ENCODE assay signal across 20 cellular contexts in genomic region chr10:107894521-107894920, GRCh38.
DNase-seq lines count a peak whose midpoint lies in the region; ATAC-seq and TF ChIP-seq lines count a peak whose summit lies in the region.
"Had no signal": no experiment of that assay in that cellular context is flagged by ENCODE, and none has a peak within 500 bp of the region (broad histone marks: within the 10 kb centered on the region; RNA-seq: fewer than 3 reads in every experiment).

No MANE protein-coding gene starts in this region.

- H2AFZ ChIP-seq in OCI-LY7 (ENCODE audit: low read length), result no peak overlapping the region

- ATAC-seq in GM18868 (IDR thresholded peaks at IDR 0.05; ENCODE audit: unreplicated experiment) (peak; percentile 72), memory B cell (ENCODE audit: low read depth) (peak; percentile 70), Right ventricle myocardium inferior (no peak)
- no peak for ATAC-seq in CD4-positive, alpha-beta T cell (ENCODE audit: poor library complexity)
- ATAC-seq: stimulated activated naive CD8-positive, alpha-beta T cell treated with anti-CD3 and anti-CD28 coated beads, Interleukin-15, amount 100 ng/mL, for 72 hours had no signal

- POLR2A ChIA-PET in OCI-LY7 (lab: Charles Lee), result no interaction called here
- POLR2A ChIA-PET in CD4-positive, alpha-beta T cell (lab: Charles Lee), result no interaction called here

- intact Hi-C loops in OCI-LY7 (cut with micrococcal nuclease; ENCODE audit: unreplicated experiment) (no loop called here), Right ventricle myocardium inferior (cut with DNase I) (no loop called here)
- intact Hi-C loops in CD4-positive, alpha-beta T cell (cut with DNase I, micrococcal nuclease), result no loop called here

- DNase-seq in KG1 (lab: John Stamatoyannopoulos, UW) (peak; percentile 4), SKM-1 treated with dmso at 0.1 percent for 144 hours (lab: John Stamatoyannopoulos, UW; ENCODE audit: unreplicated experiment) (peak; percentile 46), memory B cell (ENCODE audit: low spot score in 2 of 2) (peak in 1 of 2 donors; percentile 0), OCI-LY7 (ENCODE audit: low spot score) (no peak), Right ventricle myocardium inferior (ENCODE audit: missing footprints) (no peak)
- DNase-seq in CD4-positive, alpha-beta T cell, result no peak
- no peak for DNase-seq in activated naive CD4-positive, alpha-beta T cell treated with anti-CD3 and anti-CD28 coated beads, Interleukin-2, amount 50 U/mL, for 16 hours
- DNase-seq: activated CD4-positive, alpha-beta T cell treated with anti-CD3 and anti-CD28 coated beads, Interleukin-2, amount 50 U/mL, for 1 hour; activated CD8-positive, alpha-beta memory T cell treated with anti-CD3 and anti-CD28 coated beads, Interleukin-2, amount 50 U/mL, for 4 hours; NCI-H1092 treated with DMSO at 0.1 percent for 48 hours; NCI-H2081 treated with DMSO at 0.1 percent for 48 hours; NCI-H524; SK-N-SH; stimulated activated naive CD8-positive, alpha-beta T cell treated with anti-CD3 and anti-CD28 coated beads, Interleukin-15, amount 100 ng/mL, for 72 hours; transverse colon had no signal

- no peak overlapping the region for H3K4me3 ChIP-seq in OCI-LY7 (ENCODE audit: low read depth, low read length, poor library complexity, severe bottlenecking)
- H3K4me3 ChIP-seq: skin epidermis, transverse colon had no signal

- H3K27me3 ChIP-seq in CD4-positive, alpha-beta T cell (ENCODE audit: control insufficient read depth, insufficient read depth, low read length), result no peaks in the 10 kb centered on the region
- H3K27me3 ChIP-seq: transverse colon had no signal

- no peak overlapping the region for H3K4me2 ChIP-seq in OCI-LY7 (ENCODE audit: low read length)
- H3K4me2 ChIP-seq: SK-N-SH had no signal

- H3K36me3 Mint-ChIP-seq in memory B cell, result no peaks in the 10 kb centered on the region
- no peaks in the 10 kb centered on the region for H3K36me3 Mint-ChIP-seq in CD4-positive, alpha-beta T cell (ENCODE audit: low read depth)
- H3K36me3 Mint-ChIP-seq: mesothelial cell of epicardium had no signal

- CTCF ChIA-PET in OCI-LY7 (lab: Charles Lee; ENCODE audit: unreplicated experiment), result no interaction called here
- CTCF ChIA-PET in CD4-positive, alpha-beta T cell (lab: Charles Lee), result no interaction called here

- no TSS peak for BruUV-seq in OCI-LY7 (replicated peaks; lab: Mats Ljungman, UMichigan)

- no peaks in the 10 kb centered on the region for H3K27me3 Mint-ChIP-seq in memory B cell
- no peaks in the 10 kb centered on the region for H3K27me3 Mint-ChIP-seq in CD4-positive, alpha-beta T cell
- H3K27me3 Mint-ChIP-seq: progenitor cell of endocrine pancreas; stimulated activated naive CD8-positive, alpha-beta T cell treated with anti-CD3 and anti-CD28 coated beads, Interleukin-15, amount 100 ng/mL, for 72 hours had no signal

- no peak overlapping the region for H3K4me3 Mint-ChIP-seq in memory B cell
- H3K4me3 Mint-ChIP-seq in CD4-positive, alpha-beta T cell, result no peak overlapping the region
- H3K4me3 Mint-ChIP-seq: mesothelial cell of epicardium; stimulated activated naive CD8-positive, alpha-beta T cell treated with anti-CD3 and anti-CD28 coated beads, Interleukin-15, amount 100 ng/mL, for 72 hours had no signal

- TF ChIP-seq CTCF in OCI-LY7 (conservative IDR thresholded peaks at IDR 0.05; ENCODE audit: low read length), result no peak
- no peak for TF ChIP-seq CTCF in CD4-positive, alpha-beta T cell (IDR thresholded peaks at IDR 0.05)

- H3K9me3 ChIP-seq in OCI-LY7 (ENCODE audit: low read length), result no peaks in the 10 kb centered on the region
- H3K9me3 ChIP-seq in CD4-positive, alpha-beta T cell (ENCODE audit: control insufficient read depth, low read length), result no peaks in the 10 kb centered on the region
- H3K9me3 ChIP-seq: SK-N-SH, transverse colon had no signal

- no peaks in the 10 kb centered on the region for H3K9me2 ChIP-seq in OCI-LY7 (ENCODE audit: insufficient read depth, low read length)
- H3K9me2 ChIP-seq: SK-N-SH had no signal

- no peaks in the 10 kb centered on the region for H4K20me1 ChIP-seq in OCI-LY7 (ENCODE audit: insufficient read depth, low read length)

- H3K4me1 ChIP-seq in OCI-LY7 (ENCODE audit: insufficient read depth, low read length, poor library complexity, severe bottlenecking), result no peaks in the 10 kb centered on the region
- H3K4me1 ChIP-seq: transverse colon had no signal

- H3K27ac ChIP-seq in OCI-LY7 (ENCODE audit: low read depth, low read length, poor library complexity, severe bottlenecking), result no peak overlapping the region
- no peak overlapping the region for H3K27ac ChIP-seq in CD4-positive, alpha-beta T cell (ENCODE audit: low read depth, low read length)
- H3K27ac ChIP-seq: HL-60, skin epidermis, transverse colon had no signal

- no peaks in the 10 kb centered on the region for H3K79me2 ChIP-seq in OCI-LY7 (ENCODE audit: insufficient read depth, low read depth, low read length)

- H3K9me3 Mint-ChIP-seq in memory B cell, result no peaks in the 10 kb centered on the region
- H3K9me3 Mint-ChIP-seq in CD4-positive, alpha-beta T cell, result peaks cover 4% of the 10 kb centered on the region
- H3K9me3 Mint-ChIP-seq: mesothelial cell of epicardium had no signal

- H3K36me3 ChIP-seq in OCI-LY7 (ENCODE audit: insufficient read depth, low read length), result no peaks in the 10 kb centered on the region
- H3K36me3 ChIP-seq: transverse colon had no signal

- H3K27ac Mint-ChIP-seq in memory B cell, result no peak overlapping the region
- no peak overlapping the region for H3K27ac Mint-ChIP-seq in CD4-positive, alpha-beta T cell
- H3K27ac Mint-ChIP-seq: mesothelial cell of epicardium; progenitor cell of endocrine pancreas; stimulated activated naive CD8-positive, alpha-beta T cell treated with anti-CD3 and anti-CD28 coated beads, Interleukin-15, amount 100 ng/mL, for 72 hours had no signal

- H3K4me1 Mint-ChIP-seq in memory B cell, result peaks cover 3% of the 10 kb centered on the region
- H3K4me1 Mint-ChIP-seq in CD4-positive, alpha-beta T cell (ENCODE audit: low read depth), result no peaks in the 10 kb centered on the region
- H3K4me1 Mint-ChIP-seq: mesothelial cell of epicardium; stimulated activated naive CD8-positive, alpha-beta T cell treated with anti-CD3 and anti-CD28 coated beads, Interleukin-15, amount 100 ng/mL, for 72 hours had no signal

Comparison
In these comparisons a context has a peak if more than half of its experiments do, and no peak if none do; other contexts are left out.
1. ATAC-seq: peak in GM18868 (single experiment) and memory B cell (single experiment); none in CD4-positive, alpha-beta T cell (single experiment) and Right ventricle myocardium inferior (single experiment).
2. DNase-seq: peak in KG1 (single experiment) and SKM-1 treated with dmso at 0.1 percent for 144 hours (single experiment); none in OCI-LY7 (single experiment), CD4-positive, alpha-beta T cell (0 of 10), activated naive CD4-positive, alpha-beta T cell treated with anti-CD3 and anti-CD28 coated beads, Interleukin-2, amount 50 U/mL, for 16 hours (single experiment) and Right ventricle myocardium inferior (single experiment).